8 cellular contexts compared by ENCODE assay signal in the genomic region with DNA sequence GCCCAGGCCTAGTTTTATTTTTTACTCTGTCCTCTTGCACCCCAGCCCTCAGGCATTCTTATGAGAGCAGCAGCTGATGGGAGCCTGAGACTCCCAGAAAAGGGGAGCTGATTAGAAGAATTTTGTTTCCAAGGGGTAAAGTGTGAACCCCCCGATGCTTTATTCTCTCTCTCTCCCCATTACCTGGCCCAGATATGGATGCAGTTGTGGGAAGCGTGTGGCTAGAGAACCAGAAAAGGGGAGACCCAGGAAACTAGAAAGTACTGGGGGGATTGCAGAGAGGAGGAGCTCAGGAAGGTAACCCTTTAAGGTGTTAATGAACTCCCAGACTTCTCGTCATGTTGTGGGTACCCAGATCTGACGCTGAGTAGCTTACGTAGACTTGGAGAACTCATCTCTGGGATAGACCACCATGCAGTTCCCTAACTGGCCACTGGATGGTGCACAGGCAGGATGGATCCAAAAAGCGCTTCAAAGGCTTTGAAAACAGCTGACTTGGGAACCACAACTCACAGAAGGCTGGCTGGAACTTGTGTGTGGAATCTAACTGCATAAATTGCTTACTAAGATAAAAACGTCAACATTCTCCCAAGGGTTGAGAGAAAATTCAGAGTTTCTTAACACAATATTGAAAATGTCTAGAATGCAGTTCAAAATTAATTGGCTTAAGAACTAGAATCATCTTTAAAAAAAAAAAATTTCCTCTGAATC.
A peak's percentile ranks its signal among the peaks of the same experiment; 100 is the strongest.
DNase-seq lines count a peak whose midpoint lies in the region; ATAC-seq and TF ChIP-seq lines count a peak whose summit lies in the region.

No MANE protein-coding gene starts in this region.

- H3K36me3 ChIP-seq in uterus: no peaks in the 10 kb centered on the region

- intact Hi-C loops in head of caudate nucleus (cut with DNase I) (no loop called here), uterus (cut with DNase I; ENCODE audit: low total_unique reads) (no loop called here)

- peak; percentile 95 to 97 (median 96) for TF ChIP-seq CTCF in uterus (IDR thresholded peaks at IDR 0.05)

- peak; percentile 65 to 72 for DNase-seq in AML-193 (lab: John Stamatoyannopoulos, UW)
- peak; percentile 81 for DNase-seq in KBM-7
- DNase-seq in SKM-1 treated with dmso at 0.1 percent for 144 hours (lab: John Stamatoyannopoulos, UW; ENCODE audit: unreplicated experiment): peak; percentile 70
- DNase-seq in head of caudate nucleus: peak; percentile 52 to 95 (median 87)
- peak; percentile 93 for DNase-seq in pons (ENCODE audit: low spot score)
- peak; percentile 84 to 86 for DNase-seq in uterus

- in situ Hi-C loops in KBM-7 (cut with MboI; ENCODE audit: low pct_unique_long_range_greater_than_20kb, low sequenced_read_pairs): no loop called here

- H3K27ac ChIP-seq in uterus: no peak overlapping the region

- H3K27me3 Mint-ChIP-seq in activated naive CD4-positive, alpha-beta T cell treated with anti-CD3 and anti-CD28 coated beads, Interleukin-2, amount 50 U/mL, for 24 hours: no peaks in the 10 kb centered on the region

- H3K4me3 ChIP-seq in uterus: no peak overlapping the region

- no peak for TF ChIP-seq POLR2A in uterus (IDR thresholded peaks at IDR 0.05)

- ATAC-seq in GM18867 (IDR thresholded peaks at IDR 0.05; ENCODE audit: unreplicated experiment): peak; percentile 71

- H3K9me3 ChIP-seq in uterus: no peaks in the 10 kb centered on the region

- no peaks in the 10 kb centered on the region for H3K27me3 ChIP-seq in uterus

- H3K9me3 Mint-ChIP-seq in activated naive CD4-positive, alpha-beta T cell treated with anti-CD3 and anti-CD28 coated beads, Interleukin-2, amount 50 U/mL, for 24 hours: no peaks in the 10 kb centered on the region

- H3K27ac Mint-ChIP-seq in activated naive CD4-positive, alpha-beta T cell treated with anti-CD3 and anti-CD28 coated beads, Interleukin-2, amount 50 U/mL, for 24 hours: peak overlapping the region; percentile 81

- H3K4me1 ChIP-seq in uterus: no peaks in the 10 kb centered on the region

- peaks cover 7% of the 10 kb centered on the region for H3K36me3 Mint-ChIP-seq in activated naive CD4-positive, alpha-beta T cell treated with anti-CD3 and anti-CD28 coated beads, Interleukin-2, amount 50 U/mL, for 24 hours

- peaks cover 28% of the 10 kb centered on the region for H3K4me1 Mint-ChIP-seq in activated naive CD4-positive, alpha-beta T cell treated with anti-CD3 and anti-CD28 coated beads, Interleukin-2, amount 50 U/mL, for 24 hours

- H3K4me3 Mint-ChIP-seq in activated naive CD4-positive, alpha-beta T cell treated with anti-CD3 and anti-CD28 coated beads, Interleukin-2, amount 50 U/mL, for 24 hours: no peak overlapping the region
